Comparison of ENCODE assay signal across 2 cellular contexts in the genomic region with DNA sequence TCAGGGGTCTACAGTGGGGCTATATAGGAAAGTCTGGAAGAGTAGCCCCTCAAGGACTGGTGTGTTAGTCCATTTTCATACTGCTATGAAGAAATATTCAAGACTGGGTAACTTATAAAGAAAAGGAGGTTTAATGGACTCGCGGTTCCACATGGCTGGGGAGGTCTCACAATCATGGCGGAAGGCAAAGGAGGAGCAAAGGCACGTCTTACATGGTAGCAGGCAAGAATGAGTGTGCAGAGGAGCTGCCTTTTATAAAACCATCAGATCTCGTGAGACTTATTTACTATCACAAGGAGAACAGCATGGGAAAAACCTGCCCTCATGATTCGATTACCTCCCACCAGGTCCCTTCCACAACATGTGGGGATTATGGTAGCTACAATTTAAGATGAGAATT.
TF ChIP-seq lines count a peak whose summit lies in the region.

No MANE protein-coding gene starts in this region.

TF ChIP-seq in GM12891, 5 proteins besides CTCF, POLR2A, EP300 and RAD21:
- TF ChIP-seq TAF1 (IDR thresholded peaks at IDR 0.05; ENCODE audit: low read depth, low read length) (no peak), SPI1 (IDR thresholded peaks at IDR 0.05; ENCODE audit: low read depth, low read length) (no peak), PAX5 (IDR thresholded peaks at IDR 0.05; ENCODE audit: insufficient read depth, low read length, severe bottlenecking) (no peak), POU2F2 (IDR thresholded peaks at IDR 0.05; ENCODE audit: low read depth, low read length) (no peak), POLR2AphosphoS5 (IDR thresholded peaks at IDR 0.05; ENCODE audit: low read depth, low read length) (no peak)

TF ChIP-seq in GM12878, 131 proteins besides CTCF, POLR2A, EP300 and RAD21:
- TF ChIP-seq RELA (IDR thresholded peaks at IDR 0.05; ENCODE audit: borderline replicate concordance, partially characterized antibody) (no peak), MLLT1 (IDR thresholded peaks at IDR 0.05) (0 out of 2 replicates have a peak, but pooled peaks have one; percentile 27)
- TF ChIP-seq, protein P1, sequence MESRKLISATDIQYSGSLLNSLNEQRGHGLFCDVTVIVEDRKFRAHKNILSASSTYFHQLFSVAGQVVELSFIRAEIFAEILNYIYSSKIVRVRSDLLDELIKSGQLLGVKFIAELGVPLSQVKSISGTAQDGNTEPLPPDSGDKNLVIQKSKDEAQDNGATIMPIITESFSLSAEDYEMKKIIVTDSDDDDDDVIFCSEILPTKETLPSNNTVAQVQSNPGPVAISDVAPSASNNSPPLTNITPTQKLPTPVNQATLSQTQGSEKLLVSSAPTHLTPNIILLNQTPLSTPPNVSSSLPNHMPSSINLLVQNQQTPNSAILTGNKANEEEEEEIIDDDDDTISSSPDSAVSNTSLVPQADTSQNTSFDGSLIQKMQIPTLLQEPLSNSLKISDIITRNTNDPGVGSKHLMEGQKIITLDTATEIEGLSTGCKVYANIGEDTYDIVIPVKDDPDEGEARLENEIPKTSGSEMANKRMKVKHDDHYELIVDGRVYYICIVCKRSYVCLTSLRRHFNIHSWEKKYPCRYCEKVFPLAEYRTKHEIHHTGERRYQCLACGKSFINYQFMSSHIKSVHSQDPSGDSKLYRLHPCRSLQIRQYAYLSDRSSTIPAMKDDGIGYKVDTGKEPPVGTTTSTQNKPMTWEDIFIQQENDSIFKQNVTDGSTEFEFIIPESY (IDR thresholded peaks at IDR 0.05) = peak; percentile 87; the same call in 1 of the 2 replicates
